In genomic region chr1:185208626-185209170, GRCh38 we compare ENCODE assay signal across 1 cellular context.
TF ChIP-seq lines count a peak whose summit lies in the region.

No MANE protein-coding gene starts in this region.

TF ChIP-seq in IMR-90, 13 proteins besides CTCF, POLR2A, EP300 and RAD21 (continued from another document):
- TF ChIP-seq USF2 (IDR thresholded peaks at IDR 0.05; ENCODE audit: low read depth, low read length) (no peak), BHLHE40 (IDR thresholded peaks at IDR 0.05; ENCODE audit: low read depth, low read length) (no peak), CEBPB (IDR thresholded peaks at IDR 0.05; ENCODE audit: low read depth, low read length) (no peak)
